Comparison of ENCODE assay signal across 1 cellular context in the genomic region with DNA sequence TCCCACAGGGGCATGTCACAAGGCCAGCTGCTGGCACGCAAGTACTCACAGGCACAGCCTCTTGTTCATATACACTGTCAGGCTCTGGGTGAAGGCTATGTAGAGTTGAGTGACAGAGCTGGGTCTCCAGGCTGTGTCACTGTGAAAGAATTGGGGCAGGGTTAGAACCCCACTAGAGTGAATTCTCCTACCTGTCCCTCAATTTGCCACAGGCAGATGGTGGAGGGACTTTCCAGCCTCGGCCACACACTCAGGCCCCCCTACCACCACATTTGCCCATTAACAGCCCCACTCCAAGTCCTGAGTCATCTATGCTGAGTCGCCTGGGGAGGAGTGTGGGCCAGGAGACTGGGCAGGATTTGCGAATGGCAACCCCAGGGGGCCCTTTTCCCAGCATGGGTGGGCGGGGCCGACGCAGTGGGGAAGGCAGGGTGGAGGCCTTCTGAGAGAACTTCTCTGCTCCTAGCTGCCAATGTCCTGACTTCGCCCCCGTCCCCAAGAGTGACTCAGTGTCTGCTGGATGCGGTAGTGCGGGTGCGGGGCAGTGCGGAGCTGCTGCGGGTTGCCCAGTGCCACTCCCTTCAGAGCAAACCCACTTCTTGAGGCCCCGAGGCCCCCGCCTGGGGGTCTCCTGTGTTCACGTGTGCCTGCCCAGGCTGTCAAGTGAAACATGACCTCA.
TF ChIP-seq lines count a peak whose summit lies in the region.

No MANE protein-coding gene starts in this region.

TF ChIP-seq in HEK293, 187 proteins besides CTCF, POLR2A, EP300 and RAD21 (continued from another document and continues in another):
- TF ChIP-seq SP3 (tag by site-specific recombination; IDR thresholded peaks at IDR 0.05) = peak; percentile 43; the same call in 1 of the 2 replicates
- no peak for TF ChIP-seq ZNF416 (tag by site-specific recombination; IDR thresholded peaks at IDR 0.05)
- 0 out of 2 replicates have a peak, but pooled peaks have one; percentile 35 for TF ChIP-seq ZNF184 (tag by site-specific recombination; IDR thresholded peaks at IDR 0.05)
- TF ChIP-seq ZFP3 (tag by site-specific recombination; IDR thresholded peaks at IDR 0.05; ENCODE audit: low read depth) = no peak
- no peak for TF ChIP-seq ZNF548 (tag by site-specific recombination; IDR thresholded peaks at IDR 0.05)
- TF ChIP-seq, protein P1, sequence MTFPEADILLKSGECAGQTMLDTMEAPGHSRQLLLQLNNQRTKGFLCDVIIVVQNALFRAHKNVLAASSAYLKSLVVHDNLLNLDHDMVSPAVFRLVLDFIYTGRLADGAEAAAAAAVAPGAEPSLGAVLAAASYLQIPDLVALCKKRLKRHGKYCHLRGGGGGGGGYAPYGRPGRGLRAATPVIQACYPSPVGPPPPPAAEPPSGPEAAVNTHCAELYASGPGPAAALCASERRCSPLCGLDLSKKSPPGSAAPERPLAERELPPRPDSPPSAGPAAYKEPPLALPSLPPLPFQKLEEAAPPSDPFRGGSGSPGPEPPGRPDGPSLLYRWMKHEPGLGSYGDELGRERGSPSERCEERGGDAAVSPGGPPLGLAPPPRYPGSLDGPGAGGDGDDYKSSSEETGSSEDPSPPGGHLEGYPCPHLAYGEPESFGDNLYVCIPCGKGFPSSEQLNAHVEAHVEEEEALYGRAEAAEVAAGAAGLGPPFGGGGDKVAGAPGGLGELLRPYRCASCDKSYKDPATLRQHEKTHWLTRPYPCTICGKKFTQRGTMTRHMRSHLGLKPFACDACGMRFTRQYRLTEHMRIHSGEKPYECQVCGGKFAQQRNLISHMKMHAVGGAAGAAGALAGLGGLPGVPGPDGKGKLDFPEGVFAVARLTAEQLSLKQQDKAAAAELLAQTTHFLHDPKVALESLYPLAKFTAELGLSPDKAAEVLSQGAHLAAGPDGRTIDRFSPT (tag by site-specific recombination; IDR thresholded peaks at IDR 0.05) = peak; percentile 49
- no peak for TF ChIP-seq ZNF530 (tag by site-specific recombination; IDR thresholded peaks at IDR 0.05; ENCODE audit: low read depth)
- no peak for TF ChIP-seq REST (tag by site-specific recombination; IDR thresholded peaks at IDR 0.05)
- peak; percentile 82 for TF ChIP-seq ZFHX2 (tag by site-specific recombination; conservative IDR thresholded peaks at IDR 0.05)
- TF ChIP-seq SCRT1 (tag by site-specific recombination; IDR thresholded peaks at IDR 0.05; ENCODE audit: borderline replicate concordance) = no peak
- no peak for TF ChIP-seq ZNF514 (tag by site-specific recombination; IDR thresholded peaks at IDR 0.05)
- no peak for TF ChIP-seq ZNF394 (tag by site-specific recombination; IDR thresholded peaks at IDR 0.05; ENCODE audit: borderline replicate concordance)
- peak; percentile 18; the same call in 1 of the 2 replicates for TF ChIP-seq ZSCAN5A (tag by site-specific recombination; IDR thresholded peaks at IDR 0.05)
- TF ChIP-seq ZBTB1 (tag by site-specific recombination; IDR thresholded peaks at IDR 0.05) = peak; percentile 78; the same call in 1 of the 2 replicates
- no peak for TF ChIP-seq REPIN1 (tag by site-specific recombination; IDR thresholded peaks at IDR 0.05; ENCODE audit: low read depth)
- peak; percentile 79 for TF ChIP-seq KLF9 (tag by site-specific recombination; IDR thresholded peaks at IDR 0.05; ENCODE audit: low read depth)
- TF ChIP-seq KLF17 (tag by site-specific recombination; IDR thresholded peaks at IDR 0.05) = 0 out of 2 replicates have a peak, but pooled peaks have one; percentile 13
- peak; percentile 83 for TF ChIP-seq ZNF341 (tag by site-specific recombination; IDR thresholded peaks at IDR 0.05; ENCODE audit: low read depth)
- TF ChIP-seq ZNF623 (tag by site-specific recombination; IDR thresholded peaks at IDR 0.05) = no peak
- no peak for TF ChIP-seq ZNF513 (tag by site-specific recombination; IDR thresholded peaks at IDR 0.05)
- peak; percentile 71 for TF ChIP-seq EGR2 (tag by site-specific recombination; IDR thresholded peaks at IDR 0.05; ENCODE audit: low read depth)
- TF ChIP-seq ZNF529 (tag by site-specific recombination; IDR thresholded peaks at IDR 0.05; ENCODE audit: insufficient replicate concordance) = no peak
- TF ChIP-seq ZNF433 (tag by site-specific recombination; IDR thresholded peaks at IDR 0.05; ENCODE audit: low read depth) = no peak
- no peak for TF ChIP-seq ZBTB10 (tag by site-specific recombination; IDR thresholded peaks at IDR 0.05)
- TF ChIP-seq ZNF266 (tag by site-specific recombination; IDR thresholded peaks at IDR 0.05; ENCODE audit: low read depth) = 0 out of 2 replicates have a peak, but pooled peaks have one; percentile 7
- TF ChIP-seq ZSCAN23 (tag by site-specific recombination; IDR thresholded peaks at IDR 0.05) = no peak
- peak; percentile 68 for TF ChIP-seq SP7 (tag by site-specific recombination; IDR thresholded peaks at IDR 0.05)
- no peak for TF ChIP-seq SCRT2 (tag by site-specific recombination; IDR thresholded peaks at IDR 0.05)
- TF ChIP-seq ZNF366 (tag by site-specific recombination; conservative IDR thresholded peaks at IDR 0.05) = peak; percentile 34; the same call in 1 of the 2 replicates
- peak; percentile 99 for TF ChIP-seq GLIS1 (tag by site-specific recombination; IDR thresholded peaks at IDR 0.05)
- TF ChIP-seq IKZF3 (tag by site-specific recombination; IDR thresholded peaks at IDR 0.05) = peak; percentile 85
- peak; percentile 43; the same call in 1 of the 2 replicates for TF ChIP-seq ZBTB20 (tag by site-specific recombination; IDR thresholded peaks at IDR 0.05)
- TF ChIP-seq, protein P2, sequence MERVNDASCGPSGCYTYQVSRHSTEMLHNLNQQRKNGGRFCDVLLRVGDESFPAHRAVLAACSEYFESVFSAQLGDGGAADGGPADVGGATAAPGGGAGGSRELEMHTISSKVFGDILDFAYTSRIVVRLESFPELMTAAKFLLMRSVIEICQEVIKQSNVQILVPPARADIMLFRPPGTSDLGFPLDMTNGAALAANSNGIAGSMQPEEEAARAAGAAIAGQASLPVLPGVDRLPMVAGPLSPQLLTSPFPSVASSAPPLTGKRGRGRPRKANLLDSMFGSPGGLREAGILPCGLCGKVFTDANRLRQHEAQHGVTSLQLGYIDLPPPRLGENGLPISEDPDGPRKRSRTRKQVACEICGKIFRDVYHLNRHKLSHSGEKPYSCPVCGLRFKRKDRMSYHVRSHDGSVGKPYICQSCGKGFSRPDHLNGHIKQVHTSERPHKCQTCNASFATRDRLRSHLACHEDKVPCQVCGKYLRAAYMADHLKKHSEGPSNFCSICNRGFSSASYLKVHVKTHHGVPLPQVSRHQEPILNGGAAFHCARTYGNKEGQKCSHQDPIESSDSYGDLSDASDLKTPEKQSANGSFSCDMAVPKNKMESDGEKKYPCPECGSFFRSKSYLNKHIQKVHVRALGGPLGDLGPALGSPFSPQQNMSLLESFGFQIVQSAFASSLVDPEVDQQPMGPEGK (tag by site-specific recombination; IDR thresholded peaks at IDR 0.05) = peak; percentile 81
- 0 out of 2 replicates have a peak, but pooled peaks have one; percentile 24 for TF ChIP-seq ZNF561 (tag by site-specific recombination; IDR thresholded peaks at IDR 0.05; ENCODE audit: borderline replicate concordance)
- 0 out of 2 replicates have a peak, but pooled peaks have one; percentile 24 for TF ChIP-seq ZBTB21 (tag by site-specific recombination; IDR thresholded peaks at IDR 0.05)
- TF ChIP-seq ZNF335 (tag by site-specific recombination; conservative IDR thresholded peaks at IDR 0.05) = peak; percentile 93
- TF ChIP-seq SALL2 (tag by site-specific recombination; IDR thresholded peaks at IDR 0.05; ENCODE audit: borderline replicate concordance) = no peak
- TF ChIP-seq ZFP69B (tag by site-specific recombination; IDR thresholded peaks at IDR 0.05) = no peak
- 0 out of 2 replicates have a peak, but pooled peaks have one; percentile 8 for TF ChIP-seq ZNF76 (tag by site-specific recombination; IDR thresholded peaks at IDR 0.05; ENCODE audit: borderline replicate concordance, low read depth)
- peak; percentile 11 for TF ChIP-seq ZEB2 (tag by site-specific recombination; IDR thresholded peaks at IDR 0.05)
- no peak for TF ChIP-seq BCL11B (tag by site-specific recombination; IDR thresholded peaks at IDR 0.05; ENCODE audit: low read depth)
- no peak for TF ChIP-seq ZNF610 (tag by site-specific recombination; IDR thresholded peaks at IDR 0.05; ENCODE audit: borderline replicate concordance)
- TF ChIP-seq INSM2 (tag by site-specific recombination; IDR thresholded peaks at IDR 0.05) = no peak; the same call in 1 of the 2 replicates
- peak; percentile 97 for TF ChIP-seq ZIC2 (tag by site-specific recombination; IDR thresholded peaks at IDR 0.05)
- TF ChIP-seq ZNF555 (tag by site-specific recombination; conservative IDR thresholded peaks at IDR 0.05) = no peak
- peak; percentile 64 for TF ChIP-seq ZBTB8A (tag by site-specific recombination; IDR thresholded peaks at IDR 0.05)
